Comparison of ENCODE assay signal across 6 cellular contexts in the genomic region with DNA sequence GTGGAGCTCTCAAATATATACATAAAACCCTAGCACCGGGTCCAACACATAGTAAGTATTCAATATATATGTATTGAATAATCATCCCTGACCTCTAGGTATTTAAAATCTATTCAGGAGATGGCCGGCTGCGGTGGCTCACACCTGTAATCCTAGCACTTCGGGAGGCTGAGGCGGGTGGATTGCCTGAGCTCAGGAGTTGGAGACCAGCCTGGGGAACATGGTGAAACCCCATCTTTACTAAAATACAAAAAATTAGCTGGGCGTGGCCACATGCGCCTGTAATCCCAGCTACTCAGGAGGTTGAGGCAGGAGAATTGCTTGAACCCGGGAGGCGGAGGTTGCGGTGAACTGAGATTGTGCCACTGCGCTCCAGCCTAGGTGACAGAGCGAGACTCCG. TPM values are rescaled to one million over a fixed set of nuclear protein-coding genes. Genes with fewer than 3 reads are reported as not detected.
DNase-seq lines count a peak whose midpoint lies in the region; ATAC-seq and TF ChIP-seq lines count a peak whose summit lies in the region.
"Not testable (repeated sequence)": the region's sequence is repeated elsewhere in the genome, so short reads cannot be mapped to it uniquely, and the experiment has no call there.

No MANE protein-coding gene starts in this region.

- H3K27me3 Mint-ChIP-seq in CD8-positive, alpha-beta T cell (ENCODE audit: low read depth); activated naive CD4-positive, alpha-beta T cell treated with anti-CD3 and anti-CD28 coated beads, Interleukin-2, amount 50 U/mL, for 24 hours; mesothelial cell of epicardium (ENCODE audit: low read depth); stimulated activated memory B cell treated with anti-CD40 and anti-IgM and Interleukin-4, amounts not matched to agents 10 μg/mL and 1 μg/mL and 100 μg/mL, for 72 hours: not testable (repeated sequence)

- not testable (repeated sequence) for H3K79me2 ChIP-seq in OCI-LY1 (ENCODE audit: insufficient read depth, low read length)

- not testable (repeated sequence) for H3K27me3 ChIP-seq in CD8-positive, alpha-beta T cell (ENCODE audit: insufficient read depth, low read length); OCI-LY1 (ENCODE audit: insufficient read depth, low read length)

- H3K36me3 ChIP-seq in CD8-positive, alpha-beta T cell (ENCODE audit: insufficient read depth, low read length); OCI-LY1 (ENCODE audit: insufficient read depth, low read length): not testable (repeated sequence)

- H3K4me2 ChIP-seq in OCI-LY1 (ENCODE audit: low read length) = peak overlapping the region; percentile 86

- H3K9me2 ChIP-seq in OCI-LY1 (ENCODE audit: low read depth, low read length) = not testable (repeated sequence)

- H3K9me3 ChIP-seq in CD8-positive, alpha-beta T cell (ENCODE audit: low read length); OCI-LY1 (ENCODE audit: low read length): not testable (repeated sequence)

- POLR2A ChIA-PET in CD8-positive, alpha-beta T cell (lab: Charles Lee) = interaction anchor here (1.1 to 8.0 kb wide), 4 partner anchors 10 to 779 kb away, joined by 4 to 95 read pairs (median 8); a partner anchor contains a TSS

- peaks cover 50% of the 10 kb centered on the region for H3K4me1 Mint-ChIP-seq in CD8-positive, alpha-beta T cell (ENCODE audit: low read depth)
- peaks cover 62% of the 10 kb centered on the region for H3K4me1 Mint-ChIP-seq in activated naive CD4-positive, alpha-beta T cell treated with anti-CD3 and anti-CD28 coated beads, Interleukin-2, amount 50 U/mL, for 24 hours
- peaks cover 65% of the 10 kb centered on the region for H3K4me1 Mint-ChIP-seq in mesothelial cell of epicardium
- peaks cover 61% of the 10 kb centered on the region for H3K4me1 Mint-ChIP-seq in stimulated activated memory B cell treated with anti-CD40 and anti-IgM and Interleukin-4, amounts not matched to agents 10 μg/mL and 1 μg/mL and 100 μg/mL, for 72 hours

- peak overlapping the region; percentile 97 for H3K27ac Mint-ChIP-seq in CD8-positive, alpha-beta T cell
- H3K27ac Mint-ChIP-seq in activated naive CD4-positive, alpha-beta T cell treated with anti-CD3 and anti-CD28 coated beads, Interleukin-2, amount 50 U/mL, for 24 hours = peak overlapping the region; percentile 97
- H3K27ac Mint-ChIP-seq in mesothelial cell of epicardium = peak overlapping the region; percentile 94
- peak overlapping the region; percentile 92 for H3K27ac Mint-ChIP-seq in stimulated activated memory B cell treated with anti-CD40 and anti-IgM and Interleukin-4, amounts not matched to agents 10 μg/mL and 1 μg/mL and 100 μg/mL, for 72 hours

- CTCF ChIA-PET in CD8-positive, alpha-beta T cell (lab: Charles Lee) = interaction anchor here (1.7 to 1.9 kb wide), 2 partner anchors 11 to 63 kb away, joined by 4 read pairs; a partner anchor contains a TSS

- intact Hi-C loops in CD8-positive, alpha-beta T cell (cut with DNase I, micrococcal nuclease) = loop anchor here (5.0 to 10.0 kb wide), 7 partner anchors 291 to 1222 kb away; a partner anchor contains a TSS

- peak overlapping the region; percentile 86 for H3K9ac ChIP-seq in OCI-LY1 (ENCODE audit: low read length)

- DNase-seq in CD8-positive, alpha-beta T cell; epithelial cell of prostate (ENCODE audit: low read depth, low spot score); mesothelial cell of epicardium (ENCODE audit: low spot score in 2 of 2, unreplicated experiment in 2 of 2): not testable (repeated sequence)

- H3K27ac ChIP-seq in CD8-positive, alpha-beta T cell (ENCODE audit: low read depth, low read length) = peak overlapping the region; percentile 73
- H3K27ac ChIP-seq in OCI-LY1 (ENCODE audit: low read depth, low read length, poor library complexity, severe bottlenecking) = peak overlapping the region; percentile 88
- H3K27ac ChIP-seq in epithelial cell of prostate = peak overlapping the region; percentile 48

- ATAC-seq in CD8-positive, alpha-beta T cell; stimulated activated memory B cell treated with anti-CD40 and anti-IgM and Interleukin-4, amounts not matched to agents 10 μg/mL and 1 μg/mL and 100 μg/mL, for 72 hours: not testable (repeated sequence)

- H3K9me3 Mint-ChIP-seq in CD8-positive, alpha-beta T cell; activated naive CD4-positive, alpha-beta T cell treated with anti-CD3 and anti-CD28 coated beads, Interleukin-2, amount 50 U/mL, for 24 hours; mesothelial cell of epicardium; stimulated activated memory B cell treated with anti-CD40 and anti-IgM and Interleukin-4, amounts not matched to agents 10 μg/mL and 1 μg/mL and 100 μg/mL, for 72 hours: not testable (repeated sequence)

- TF ChIP-seq CTCF in CD8-positive, alpha-beta T cell (IDR thresholded peaks at IDR 0.05); OCI-LY1 (IDR thresholded peaks at IDR 0.05; ENCODE audit: low read length); mesothelial cell of epicardium (IDR thresholded peaks at IDR 0.05; ENCODE audit: unreplicated experiment): not testable (repeated sequence)

- peak overlapping the region; percentile 54; the same call in 1 of the 2 replicates for H2AFZ ChIP-seq in OCI-LY1 (ENCODE audit: low read length)

- H3K36me3 Mint-ChIP-seq in CD8-positive, alpha-beta T cell = peaks cover 46% of the 10 kb centered on the region
- H3K36me3 Mint-ChIP-seq in activated naive CD4-positive, alpha-beta T cell treated with anti-CD3 and anti-CD28 coated beads, Interleukin-2, amount 50 U/mL, for 24 hours; mesothelial cell of epicardium: not testable (repeated sequence)
- H3K36me3 Mint-ChIP-seq in stimulated activated memory B cell treated with anti-CD40 and anti-IgM and Interleukin-4, amounts not matched to agents 10 μg/mL and 1 μg/mL and 100 μg/mL, for 72 hours = peaks cover 22% of the 10 kb centered on the region

- H4K20me1 ChIP-seq in OCI-LY1 (ENCODE audit: insufficient read depth, low read length) = not testable (repeated sequence)

- peak overlapping the region; percentile 78 for H3K4me3 ChIP-seq in CD8-positive, alpha-beta T cell (ENCODE audit: low read depth, low read length)
- peak overlapping the region; percentile 73 for H3K4me3 ChIP-seq in OCI-LY1 (ENCODE audit: low read depth, low read length, poor library complexity, severe bottlenecking)

- H3F3A ChIP-seq in OCI-LY1 (ENCODE audit: insufficient read depth, low read length) = not testable (repeated sequence)

- H3K4me3 Mint-ChIP-seq in CD8-positive, alpha-beta T cell = peak overlapping the region; percentile 99
- peak overlapping the region; percentile 95 for H3K4me3 Mint-ChIP-seq in activated naive CD4-positive, alpha-beta T cell treated with anti-CD3 and anti-CD28 coated beads, Interleukin-2, amount 50 U/mL, for 24 hours
- peak overlapping the region; percentile 51 for H3K4me3 Mint-ChIP-seq in mesothelial cell of epicardium
- peak overlapping the region; percentile 85 for H3K4me3 Mint-ChIP-seq in stimulated activated memory B cell treated with anti-CD40 and anti-IgM and Interleukin-4, amounts not matched to agents 10 μg/mL and 1 μg/mL and 100 μg/mL, for 72 hours

- H3K4me1 ChIP-seq in CD8-positive, alpha-beta T cell (ENCODE audit: insufficient read depth, low read length) = peaks cover 44% of the 10 kb centered on the region
- H3K4me1 ChIP-seq in OCI-LY1 (ENCODE audit: insufficient read depth, low read length, severe bottlenecking) = peaks cover 66% of the 10 kb centered on the region

RNA-seq across cellular contexts. Expression of a gene that starts 0.7 kb away (rescaled TPM):
- 100 to 1,000 TPM; 154 to 156 TPM for total RNA-seq in CD8-positive, alpha-beta T cell
- total RNA-seq in mesothelial cell of epicardium = 7.6 to 10.1 TPM (median 8.6 TPM) in 3 replicates

RNA-seq across cellular contexts. Expression of a gene that starts 3.1 kb away (rescaled TPM):
- total RNA-seq in CD8-positive, alpha-beta T cell = 10 to 100 TPM; 53.3 to 54.4 TPM
- total RNA-seq in mesothelial cell of epicardium = 236 to 250 TPM (median 246 TPM) in 3 replicates

RNA-seq across cellular contexts. Expression of a gene that starts 9.0 kb away (rescaled TPM):
- total RNA-seq in CD8-positive, alpha-beta T cell = 10 to 100 TPM; 11.9 to 12.5 TPM
- total RNA-seq in mesothelial cell of epicardium = 23.7 to 28.1 TPM (median 27.5 TPM) in 3 replicates

RNA-seq across cellular contexts. Expression of a gene that starts 14.9 kb away (rescaled TPM):
- 10 to 100 TPM in 1 of 2 experiments, 1 to 10 TPM in 1; 10.0 to 11.5 TPM for total RNA-seq in CD8-positive, alpha-beta T cell
- 60.7 to 62.8 TPM (median 62.1 TPM) in 3 replicates for total RNA-seq in mesothelial cell of epicardium

RNA-seq across cellular contexts. Expression of a gene that starts 17.2 kb away (rescaled TPM):
- 10 to 100 TPM; 12.4 to 13.7 TPM for total RNA-seq in CD8-positive, alpha-beta T cell
- 63.2 to 69.0 TPM (median 64.6 TPM) in 3 replicates for total RNA-seq in mesothelial cell of epicardium

Comparison
In these comparisons a context has a peak if more than half of its experiments do, and no peak if none do; other contexts are left out.
1. RNA of a gene that starts 0.7 kb away (total RNA-seq): 154 to 156 TPM in CD8-positive, alpha-beta T cell; 7.6 to 10.1 TPM in mesothelial cell of epicardium; every median in the first group is over 10 times any median in the second.
2. Peak in every context shown above with its lines, with median percentiles within 50 percentile points of each other: H3K27ac ChIP-seq, H3K27ac Mint-ChIP-seq and H3K4me3 Mint-ChIP-seq.